Comparison of ENCODE assay signal across 9 cellular contexts in the genomic region with DNA sequence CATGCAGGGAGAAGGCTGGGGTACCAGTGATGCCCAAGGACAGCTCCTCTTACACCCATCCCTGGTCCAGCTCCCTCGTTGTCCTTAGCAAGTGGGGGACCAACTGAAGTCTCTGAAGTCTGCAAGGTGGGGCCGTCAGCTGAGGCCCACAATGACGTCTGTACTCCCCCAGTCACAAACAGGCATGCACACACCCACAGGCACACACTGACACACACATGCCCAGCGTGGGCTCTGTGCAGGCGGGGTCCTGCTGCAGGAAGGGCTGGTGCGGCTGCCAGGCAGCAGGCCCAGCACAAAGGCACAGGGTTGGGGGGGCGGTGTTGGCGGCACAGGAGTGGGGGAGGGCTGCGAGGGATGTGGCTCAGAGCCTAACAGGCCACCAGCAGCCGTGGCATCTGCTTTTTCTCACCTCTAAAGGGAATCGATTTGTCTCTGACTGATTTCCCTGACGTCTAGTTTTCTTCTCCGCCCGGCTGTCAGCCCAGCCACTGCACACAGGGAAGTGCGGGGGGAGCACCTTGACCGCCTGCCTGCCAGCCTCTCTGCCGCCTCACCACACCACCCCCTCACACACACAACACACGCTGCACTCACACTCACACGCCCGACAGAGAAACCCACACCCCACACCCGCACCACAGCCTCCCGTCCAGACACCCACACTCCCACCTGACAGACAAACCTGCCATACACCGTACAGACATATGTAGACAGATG. TPM values are rescaled to one million over a fixed set of nuclear protein-coding genes. Genes with fewer than 3 reads are reported as not detected.
DNase-seq lines count a peak whose midpoint lies in the region; TF ChIP-seq lines count a peak whose summit lies in the region.
"Had no signal": no experiment of that assay in that cellular context is flagged by ENCODE, and none has a peak within 500 bp of the region (broad histone marks: within the 10 kb centered on the region; RNA-seq: fewer than 3 reads in every experiment).

No MANE protein-coding gene starts in this region.

- no peak for TF ChIP-seq POLR2A in testis (IDR thresholded peaks at IDR 0.05)

- DNase-seq in activated CD8-positive, alpha-beta memory T cell treated with anti-CD3 and anti-CD28 coated beads for 1 hour (ENCODE audit: extremely low read depth in 1 of 2, low read depth in 1 of 2): peak; percentile 19 to 24
- DNase-seq in cardiac septum (ENCODE audit: low spot score): peak; percentile 67
- DNase-seq in retina: peak; percentile 77
- DNase-seq in GF-D8 (lab: John Stamatoyannopoulos, UW): no peak
- DNase-seq in AG20443 (ENCODE audit: low spot score): no peak
- DNase-seq in NCI-H1048 (lab: John Stamatoyannopoulos, UW): no peak
- no peak for DNase-seq in testis
- DNase-seq: stimulated activated CD4-positive, alpha-beta T cell treated with anti-CD3 and anti-CD28 coated beads, Interleukin-2, amount 100 ng/mL, for 48 hours had no signal

- no peaks in the 10 kb centered on the region for H3K27me3 ChIP-seq in testis

- no peaks in the 10 kb centered on the region for H3K36me3 ChIP-seq in KOPT-K1 (ENCODE audit: insufficient read depth, low read length)
- H3K36me3 ChIP-seq in testis (ENCODE audit: low read depth, missing control alignments): no peaks in the 10 kb centered on the region

- H3K9me3 ChIP-seq in KOPT-K1 (ENCODE audit: insufficient read depth, low read length, poor library complexity, severe bottlenecking) (no peaks in the 10 kb centered on the region), testis (no peaks in the 10 kb centered on the region)

- intact Hi-C loops in cardiac septum (cut with DNase I) (loop anchor here (2.0 kb wide), 1 partner anchor 42 kb away; no protein-coding TSS in a partner anchor), testis (cut with DNase I; ENCODE audit: low total_unique reads) (no loop called here)

- no peak for TF ChIP-seq CTCF in testis (IDR thresholded peaks at IDR 0.05)

- H3K4me1 ChIP-seq in testis: peaks cover 5% of the 10 kb centered on the region

- H3K27ac ChIP-seq in KOPT-K1 (ENCODE audit: low read depth, low read length, poor library complexity, severe bottlenecking) (peak overlapping the region; percentile 31), testis (no peak overlapping the region)

- no peak overlapping the region for H3K4me3 ChIP-seq in testis

- WGBS in testis, 2 donors: 70 to 81% methylated on average over 17 to 21 of the region's 23 CpGs

RNA-seq across cellular contexts. Expression of a gene that starts 43.5 kb away (rescaled TPM):
- total RNA-seq in cardiac septum (40.7 TPM), testis (10 to 100 TPM; 18.8 to 22.0 TPM)
- polyA plus RNA-seq in testis (ENCODE audit: insufficient read depth, low read depth, low replicate concordance): 15.2 TPM

Comparison
In these comparisons a context has a peak if more than half of its experiments do, and no peak if none do; other contexts are left out.
1. DNase-seq: peak in activated CD8-positive, alpha-beta memory T cell treated with anti-CD3 and anti-CD28 coated beads for 1 hour (2 of 2), cardiac septum (single experiment) and retina (single experiment); none in GF-D8 (single experiment), AG20443 (single experiment), NCI-H1048 (single experiment) and testis (single experiment).